In the genomic region with DNA sequence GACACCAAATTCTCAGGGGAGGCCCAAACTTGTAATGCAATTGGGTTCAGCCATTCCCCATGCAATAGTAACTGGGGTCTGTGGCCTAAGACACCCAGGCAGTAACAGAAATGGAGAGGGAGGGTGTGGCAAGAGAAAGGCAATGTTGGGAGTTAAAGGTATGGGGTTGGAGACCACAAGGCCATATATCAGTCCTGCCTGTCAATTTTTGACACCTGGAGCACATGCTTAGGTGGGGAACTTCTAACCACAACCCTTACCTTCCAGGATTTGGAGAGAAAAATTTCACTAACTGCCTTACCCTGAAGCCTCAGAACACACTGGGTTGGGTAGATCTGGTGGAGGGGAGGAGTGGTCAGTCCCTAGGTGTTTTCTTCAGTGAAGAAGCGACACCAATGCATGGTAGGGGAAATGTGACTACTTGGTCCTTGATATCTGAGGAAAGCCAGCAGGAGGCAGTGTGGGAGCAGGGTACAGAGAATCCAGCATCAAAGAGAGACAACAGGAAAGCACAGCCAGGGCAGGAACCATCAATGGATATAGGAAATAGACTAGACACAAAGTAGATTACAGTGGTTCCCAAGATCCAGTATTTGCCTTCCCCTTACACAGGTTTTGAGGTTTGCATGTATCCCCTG, we compare ENCODE assay signal across 9 cellular contexts. TPM values are rescaled to one million over a fixed set of nuclear protein-coding genes. Genes with fewer than 3 reads are reported as not detected.
A peak's percentile ranks its signal among the peaks of the same experiment; 100 is the strongest.
DNase-seq lines count a peak whose midpoint lies in the region; ATAC-seq and TF ChIP-seq lines count a peak whose summit lies in the region.
"Had no signal": no experiment of that assay in that cellular context is flagged by ENCODE, and none has a peak within 500 bp of the region (broad histone marks: within the 10 kb centered on the region; RNA-seq: fewer than 3 reads in every experiment).

No MANE protein-coding gene starts in this region.

- CTCF ChIA-PET in PC-9 (lab: Charles Lee) = no interaction called here
- CTCF ChIA-PET in HEK293T (lab: Yijun Ruan, JAX) = no interaction called here

- no peaks in the 10 kb centered on the region for H3K9me3 Mint-ChIP-seq in activated naive CD8-positive, alpha-beta T cell treated with anti-CD3 and anti-CD28 coated beads for 36 hours
- H3K9me3 Mint-ChIP-seq in naive thymus-derived CD8-positive, alpha-beta T cell = no peaks in the 10 kb centered on the region
- H3K9me3 Mint-ChIP-seq: naive B cell had no signal

- no peaks in the 10 kb centered on the region for H3K27me3 Mint-ChIP-seq in activated naive CD8-positive, alpha-beta T cell treated with anti-CD3 and anti-CD28 coated beads for 36 hours
- H3K27me3 Mint-ChIP-seq in naive thymus-derived CD8-positive, alpha-beta T cell = no peaks in the 10 kb centered on the region
- H3K27me3 Mint-ChIP-seq: naive B cell had no signal

- peaks cover 1% of the 10 kb centered on the region for H3K36me3 Mint-ChIP-seq in activated naive CD8-positive, alpha-beta T cell treated with anti-CD3 and anti-CD28 coated beads for 36 hours
- H3K36me3 Mint-ChIP-seq in naive thymus-derived CD8-positive, alpha-beta T cell = peaks cover 0 to 15% (median 0%) of the 10 kb centered on the region in 3 donors

- no peak overlapping the region for H3K27ac Mint-ChIP-seq in activated naive CD8-positive, alpha-beta T cell treated with anti-CD3 and anti-CD28 coated beads for 36 hours
- peak overlapping the region in 4 of 10 donors; percentile 22 to 68 (median 48) for H3K27ac Mint-ChIP-seq in naive thymus-derived CD8-positive, alpha-beta T cell

- no peak overlapping the region for H2AFZ ChIP-seq in PC-9

- POLR2A ChIA-PET in PC-9 (lab: Charles Lee; ENCODE audit: unreplicated experiment) = no interaction called here
- POLR2A ChIA-PET in naive thymus-derived CD8-positive, alpha-beta T cell (lab: Charles Lee) = no interaction called here
- POLR2A ChIA-PET in HEK293T (lab: Yijun Ruan, JAX) = no interaction called here

- H3K79me2 ChIP-seq in PC-9 (ENCODE audit: low read depth) = no peaks in the 10 kb centered on the region

- no peaks in the 10 kb centered on the region for H3K9me3 ChIP-seq in PC-9 (ENCODE audit: insufficient read depth, low read depth)

- no peak overlapping the region for H3K4me2 ChIP-seq in PC-9

- peaks cover 27% of the 10 kb centered on the region; the same call in 1 of the 2 replicates for H3K36me3 ChIP-seq in PC-9 (ENCODE audit: low read depth)

- H3K4me1 Mint-ChIP-seq in activated naive CD8-positive, alpha-beta T cell treated with anti-CD3 and anti-CD28 coated beads for 36 hours = peaks cover 9% of the 10 kb centered on the region
- H3K4me1 Mint-ChIP-seq in naive thymus-derived CD8-positive, alpha-beta T cell = peaks cover 14 to 20% (median 17%) of the 10 kb centered on the region in 4 donors

- H3F3A ChIP-seq in PC-9 (ENCODE audit: insufficient read depth, low read depth) = no peaks in the 10 kb centered on the region

- intact Hi-C loops in PC-9 (cut with micrococcal nuclease; ENCODE audit: unreplicated experiment) = no loop called here

- TF ChIP-seq CTCF in GM12873 (IDR thresholded peaks at IDR 0.05; ENCODE audit: insufficient read depth, low read depth, low read length, missing control alignments) = peak; percentile 64
- TF ChIP-seq CTCF in PC-9 (conservative IDR thresholded peaks at IDR 0.05) = peak; percentile 21; the same call in 1 of the 2 replicates

- no peaks in the 10 kb centered on the region for H4K20me1 ChIP-seq in PC-9 (ENCODE audit: insufficient read depth)

- H3K9me2 ChIP-seq in PC-9 (ENCODE audit: insufficient read depth) = no peaks in the 10 kb centered on the region

- H3K27me3 ChIP-seq in PC-9 (ENCODE audit: insufficient read depth, low read depth) = no peaks in the 10 kb centered on the region

- H3K4me3 ChIP-seq in PC-9 = no peak overlapping the region

- no peak overlapping the region for H3K27ac ChIP-seq in PC-9

- BruUV-seq in PC-9 (replicated peaks; lab: Mats Ljungman, UMichigan) = no TSS peak

- DNase-seq in PC-9 (no peak), hypothalamus (lab: John Stamatoyannopoulos, UW) (no peak), HEK293T (ENCODE audit: extremely low spot score) (no peak), NCI-H345 treated with DMSO at 0.1 percent for 48 hours (lab: John Stamatoyannopoulos, UW; ENCODE audit: unreplicated experiment) (no peak)
- peak; percentile 44 for DNase-seq in activated naive CD8-positive, alpha-beta T cell treated with anti-CD3 and anti-CD28 coated beads for 36 hours
- DNase-seq in naive thymus-derived CD8-positive, alpha-beta T cell = peak; percentile 23 to 74 (median 52)
- DNase-seq: naive B cell had no signal

- peaks cover 4% of the 10 kb centered on the region; the same call in 1 of the 2 replicates for H3K4me1 ChIP-seq in PC-9 (replicated peaks; ENCODE audit: insufficient read depth)

- no peak overlapping the region for H3K4me3 Mint-ChIP-seq in activated naive CD8-positive, alpha-beta T cell treated with anti-CD3 and anti-CD28 coated beads for 36 hours
- no peak overlapping the region for H3K4me3 Mint-ChIP-seq in naive thymus-derived CD8-positive, alpha-beta T cell

- peak; percentile 54 to 67 for ATAC-seq in naive thymus-derived CD8-positive, alpha-beta T cell
- no peak for ATAC-seq in HG03108 (IDR thresholded peaks at IDR 0.05; ENCODE audit: unreplicated experiment)

TF ChIP-seq in HEK293T, 16 proteins besides CTCF, POLR2A, EP300 and RAD21:
- TF ChIP-seq TARDBP (IDR thresholded peaks at IDR 0.05) (no peak), ELF4 (IDR thresholded peaks at IDR 0.05) (no peak), ZNF384 (IDR thresholded peaks at IDR 0.05) (no peak), FOXA1 (IDR thresholded peaks at IDR 0.05) (no peak), FOXM1 (IDR thresholded peaks at IDR 0.05; ENCODE audit: borderline replicate concordance) (no peak), NFRKB (IDR thresholded peaks at IDR 0.05) (no peak), HDGF (IDR thresholded peaks at IDR 0.05; ENCODE audit: borderline replicate concordance) (no peak), SP1 (IDR thresholded peaks at IDR 0.05) (no peak), ARNT (IDR thresholded peaks at IDR 0.05) (no peak), BHLHE40 (IDR thresholded peaks at IDR 0.05; ENCODE audit: borderline replicate concordance) (no peak)
- TF ChIP-seq, protein P1, sequence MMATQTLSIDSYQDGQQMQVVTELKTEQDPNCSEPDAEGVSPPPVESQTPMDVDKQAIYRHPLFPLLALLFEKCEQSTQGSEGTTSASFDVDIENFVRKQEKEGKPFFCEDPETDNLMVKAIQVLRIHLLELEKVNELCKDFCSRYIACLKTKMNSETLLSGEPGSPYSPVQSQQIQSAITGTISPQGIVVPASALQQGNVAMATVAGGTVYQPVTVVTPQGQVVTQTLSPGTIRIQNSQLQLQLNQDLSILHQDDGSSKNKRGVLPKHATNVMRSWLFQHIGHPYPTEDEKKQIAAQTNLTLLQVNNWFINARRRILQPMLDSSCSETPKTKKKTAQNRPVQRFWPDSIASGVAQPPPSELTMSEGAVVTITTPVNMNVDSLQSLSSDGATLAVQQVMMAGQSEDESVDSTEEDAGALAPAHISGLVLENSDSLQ (IDR thresholded peaks at IDR 0.05) = no peak

RNA-seq across cellular contexts. Expression of gene USP49, which starts 6.8 kb away (rescaled TPM):
- total RNA-seq in PC-9 (2021) = 10.9 and 13.9 TPM in 2 replicates
- total RNA-seq in activated naive CD8-positive, alpha-beta T cell treated with anti-CD3 and anti-CD28 coated beads for 36 hours = 1 to 10 TPM; 4.4 to 4.5 TPM
- 1 to 10 TPM; 2.0 to 3.0 TPM for total RNA-seq in naive thymus-derived CD8-positive, alpha-beta T cell
- under 1 TPM; 0.34 to 0.48 (median 0.42) TPM for polyA plus RNA-seq in naive thymus-derived CD8-positive, alpha-beta T cell

RNA-seq across cellular contexts. Expression of gene MED20, which starts 18.9 kb away (rescaled TPM):
- total RNA-seq in PC-9 (2021) = 45.8 and 61.8 TPM in 2 replicates
- total RNA-seq in activated naive CD8-positive, alpha-beta T cell treated with anti-CD3 and anti-CD28 coated beads for 36 hours = 10 to 100 TPM; 19.8 to 22.3 TPM
- 10 to 100 TPM in 1 of 2 experiments, 1 to 10 TPM in 1; 8.8 to 12.5 TPM for total RNA-seq in naive thymus-derived CD8-positive, alpha-beta T cell
- 1 to 10 TPM; 2.8 to 5.1 (median 4.3) TPM for polyA plus RNA-seq in naive thymus-derived CD8-positive, alpha-beta T cell

RNA-seq across cellular contexts. Expression of gene BYSL, which starts 19.3 kb away (rescaled TPM):
- 33.0 and 36.5 TPM in 2 replicates for total RNA-seq in PC-9 (2021)
- total RNA-seq in activated naive CD8-positive, alpha-beta T cell treated with anti-CD3 and anti-CD28 coated beads for 36 hours = 10 to 100 TPM; 75.7 to 79.1 TPM
- 1 to 10 TPM; 5.3 to 7.6 TPM for total RNA-seq in naive thymus-derived CD8-positive, alpha-beta T cell
- 1 to 10 TPM; 3.5 to 7.5 (median 4.9) TPM for polyA plus RNA-seq in naive thymus-derived CD8-positive, alpha-beta T cell

RNA-seq across cellular contexts. Expression of gene CCND3, which starts 39.6 kb away (rescaled TPM):
- 70.5 and 75.1 TPM in 2 replicates for total RNA-seq in PC-9 (2021)
- 100 to 1,000 TPM; 396 to 403 TPM for total RNA-seq in activated naive CD8-positive, alpha-beta T cell treated with anti-CD3 and anti-CD28 coated beads for 36 hours
- total RNA-seq in naive thymus-derived CD8-positive, alpha-beta T cell = 100 to 1,000 TPM; 282 to 291 TPM
- 100 to 1,000 TPM; 519 to 765 (median 628) TPM for polyA plus RNA-seq in naive thymus-derived CD8-positive, alpha-beta T cell

Comparison
In these comparisons a context has a peak if more than half of its experiments do, and no peak if none do; other contexts are left out.
1. DNase-seq: peak in activated naive CD8-positive, alpha-beta T cell treated with anti-CD3 and anti-CD28 coated beads for 36 hours (single experiment) and naive thymus-derived CD8-positive, alpha-beta T cell (10 of 10); none in PC-9 (0 of 2), hypothalamus (0 of 51), HEK293T (single experiment) and NCI-H345 treated with DMSO at 0.1 percent for 48 hours (single experiment).